Comparison of ENCODE assay signal across 22 cellular contexts in the genomic region with DNA sequence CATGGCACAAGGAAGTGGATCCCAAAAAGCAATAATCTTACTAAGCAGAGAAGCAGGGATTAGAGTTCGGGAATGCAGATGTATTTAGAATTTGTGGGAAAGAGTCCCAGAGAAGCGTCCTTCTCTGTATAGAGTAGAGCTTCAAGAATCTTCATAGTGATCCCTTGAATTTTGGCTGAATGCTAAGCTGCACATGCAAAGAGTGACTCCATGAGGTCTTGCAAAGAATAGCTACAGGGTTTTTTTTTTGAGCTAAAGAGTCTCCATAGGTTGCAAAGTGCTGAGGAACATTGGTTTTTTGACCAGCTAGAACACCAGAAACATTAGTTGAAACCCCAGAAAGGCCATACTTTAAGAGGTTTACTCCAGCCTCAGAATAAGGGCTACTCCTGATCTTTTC.
"Had no signal": no experiment of that assay in that cellular context is flagged by ENCODE, and none has a peak within 500 bp of the region (broad histone marks: within the 10 kb centered on the region; RNA-seq: fewer than 3 reads in every experiment).

No MANE protein-coding gene starts in this region.

- H3K27me3 Mint-ChIP-seq: activated CD4-positive, alpha-beta T cell treated with anti-CD3 and anti-CD28 coated beads, Interleukin-2, amount 10 ng/mL, durations not matched to agents 24 days and 14 days had no signal

- H3K36me3 Mint-ChIP-seq: immature natural killer cell had no signal

- H3K36me3 ChIP-seq: left ventricle myocardium inferior, prostate gland, suprapubic skin, transverse colon, uterus had no signal

- H3K4me1 ChIP-seq: body of pancreas, left ventricle myocardium inferior, prostate gland, suprapubic skin, transverse colon, uterus had no signal

- H3K9me3 Mint-ChIP-seq: neural crest cell had no signal

- H3K4me1 Mint-ChIP-seq: activated CD4-positive, alpha-beta T cell treated with anti-CD3 and anti-CD28 coated beads, Interleukin-2, amount 10 ng/mL, durations not matched to agents 24 days and 14 days; immature natural killer cell; neural crest cell had no signal

- H3K4me3 Mint-ChIP-seq: activated CD4-positive, alpha-beta T cell treated with anti-CD3 and anti-CD28 coated beads, Interleukin-2, amount 10 ng/mL, durations not matched to agents 24 days and 14 days; activated CD8-positive, alpha-beta T cell treated with anti-CD3 and anti-CD28 coated beads for 36 hours; activated naive CD4-positive, alpha-beta T cell treated with anti-CD3 and anti-CD28 coated beads for 36 hours; immature natural killer cell; neural crest cell; stimulated activated naive CD8-positive, alpha-beta T cell treated with anti-CD3 and anti-CD28 coated beads, Interleukin-15, Interleukin-2, amounts not matched to agents 100 ng/mL and 50 ng/mL, for 24 hours had no signal

- H3K27me3 ChIP-seq: body of pancreas, dorsolateral prefrontal cortex, suprapubic skin, transverse colon, uterus had no signal

- DNase-seq: activated CD4-positive, alpha-beta T cell treated with anti-CD3 and anti-CD28 coated beads, Interleukin-2, amount 10 ng/mL, durations not matched to agents 24 days and 14 days; activated CD8-positive, alpha-beta T cell treated with anti-CD3 and anti-CD28 coated beads for 36 hours; activated naive CD4-positive, alpha-beta T cell treated with anti-CD3 and anti-CD28 coated beads for 36 hours; activated T-cell treated with anti-CD3 and anti-CD28 coated beads, Interleukin-2, amount 50 U/mL, for 1 hour; body of pancreas; caudate nucleus; dorsolateral prefrontal cortex; erythroblast; foreskin melanocyte; glutamatergic neuron; hippocampal formation; immature natural killer cell; kidney glomerular epithelial cell; left ventricle myocardium inferior; right cardiac atrium; transverse colon; uterus had no signal

- H3K9me3 ChIP-seq: body of pancreas, prostate gland, suprapubic skin, transverse colon, uterus had no signal

- H3K4me3 ChIP-seq: body of pancreas, dorsolateral prefrontal cortex, left ventricle myocardium inferior, prostate gland, skin epidermis, suprapubic skin, transverse colon, uterus had no signal

- H3K27ac Mint-ChIP-seq: activated CD4-positive, alpha-beta T cell treated with anti-CD3 and anti-CD28 coated beads, Interleukin-2, amount 10 ng/mL, durations not matched to agents 24 days and 14 days; activated CD8-positive, alpha-beta T cell treated with anti-CD3 and anti-CD28 coated beads for 36 hours; activated naive CD4-positive, alpha-beta T cell treated with anti-CD3 and anti-CD28 coated beads for 36 hours; immature natural killer cell; stimulated activated naive CD8-positive, alpha-beta T cell treated with anti-CD3 and anti-CD28 coated beads, Interleukin-15, Interleukin-2, amounts not matched to agents 100 ng/mL and 50 ng/mL, for 24 hours had no signal

- ATAC-seq: activated CD8-positive, alpha-beta T cell treated with anti-CD3 and anti-CD28 coated beads for 36 hours; body of pancreas; right cardiac atrium had no signal

- H3K27ac ChIP-seq: body of pancreas, dorsolateral prefrontal cortex, left ventricle myocardium inferior, prostate gland, skin epidermis, suprapubic skin, transverse colon, uterus had no signal
